ENCODE assay signal across 1 cellular context in the genomic region with DNA sequence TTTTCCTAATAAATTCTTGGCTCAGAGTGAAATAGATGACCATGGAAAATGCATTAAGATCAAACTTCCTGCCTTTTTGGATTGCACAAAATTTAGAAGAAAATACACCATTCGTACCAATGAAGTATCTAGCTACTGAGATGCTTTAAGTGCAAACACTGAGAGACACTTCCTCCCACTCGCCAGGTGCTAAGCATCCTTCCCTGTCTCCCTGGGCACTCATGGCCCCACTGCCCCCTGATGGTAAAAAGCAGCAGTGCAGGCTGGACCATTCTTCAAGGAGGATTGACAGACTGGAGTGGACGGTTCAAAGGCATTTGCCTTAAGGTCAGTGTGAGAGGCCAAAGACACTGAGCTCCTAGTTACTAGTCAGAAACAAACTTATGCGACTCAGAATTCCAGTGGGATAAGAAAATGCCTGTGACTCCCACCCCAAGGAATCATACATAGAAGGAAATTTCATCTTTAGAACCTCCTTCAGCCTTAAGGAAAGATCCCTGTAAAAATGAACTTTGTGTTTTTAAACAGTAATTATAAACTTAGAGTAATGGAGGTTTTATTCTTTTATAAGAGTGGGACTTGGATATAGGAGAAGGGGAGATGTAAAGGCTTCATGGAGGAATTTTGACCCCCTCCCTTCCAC.
TF ChIP-seq lines count a peak whose summit lies in the region.

No MANE protein-coding gene starts in this region.

TF ChIP-seq in K562, 482 proteins besides CTCF, POLR2A, EP300 and RAD21 (continued from another document):
- TF ChIP-seq PKNOX1 (IDR thresholded peaks at IDR 0.05) = peak; percentile 73
- TF ChIP-seq, protein P1, sequence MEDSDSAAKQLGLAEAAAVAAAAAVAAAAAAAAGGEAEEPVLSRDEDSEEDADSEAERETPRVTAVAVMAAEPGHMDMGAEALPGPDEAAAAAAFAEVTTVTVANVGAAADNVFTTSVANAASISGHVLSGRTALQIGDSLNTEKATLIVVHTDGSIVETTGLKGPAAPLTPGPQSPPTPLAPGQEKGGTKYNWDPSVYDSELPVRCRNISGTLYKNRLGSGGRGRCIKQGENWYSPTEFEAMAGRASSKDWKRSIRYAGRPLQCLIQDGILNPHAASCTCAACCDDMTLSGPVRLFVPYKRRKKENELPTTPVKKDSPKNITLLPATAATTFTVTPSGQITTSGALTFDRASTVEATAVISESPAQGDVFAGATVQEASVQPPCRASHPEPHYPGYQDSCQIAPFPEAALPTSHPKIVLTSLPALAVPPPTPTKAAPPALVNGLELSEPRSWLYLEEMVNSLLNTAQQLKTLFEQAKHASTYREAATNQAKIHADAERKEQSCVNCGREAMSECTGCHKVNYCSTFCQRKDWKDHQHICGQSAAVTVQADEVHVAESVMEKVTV (CRISPR knock-in tag; IDR thresholded peaks at IDR 0.05) = peak; percentile 58
- TF ChIP-seq BMI1 (IDR thresholded peaks at IDR 0.05; ENCODE audit: low read length) = 0 out of 2 replicates have a peak, but pooled peaks have one; percentile 25
- no peak for TF ChIP-seq HSF4 (CRISPR knock-in tag; IDR thresholded peaks at IDR 0.05; ENCODE audit: borderline replicate concordance)
- no peak for TF ChIP-seq STAT5B (CRISPR knock-in tag; IDR thresholded peaks at IDR 0.05)
- TF ChIP-seq MEIS2 (IDR thresholded peaks at IDR 0.05; ENCODE audit: partially characterized antibody) = peak; percentile 23
- no peak for TF ChIP-seq SMARCB1 (IDR thresholded peaks at IDR 0.05; ENCODE audit: insufficient read length, low read depth)
- no peak for TF ChIP-seq ZBTB11 (CRISPR knock-in tag; IDR thresholded peaks at IDR 0.05)
- TF ChIP-seq STAG1 (CRISPR knock-in tag; IDR thresholded peaks at IDR 0.05; ENCODE audit: borderline replicate concordance) = peak; percentile 93
- peak; percentile 58; the same call in 1 of the 2 replicates for TF ChIP-seq HDAC2 (IDR thresholded peaks at IDR 0.05)
- TF ChIP-seq CTBP1 (IDR thresholded peaks at IDR 0.05; ENCODE audit: borderline replicate concordance) = peak; percentile 99
- TF ChIP-seq RCOR1 (IDR thresholded peaks at IDR 0.05; ENCODE audit: borderline replicate concordance in 1 of 2, low read depth in 2 of 2, low read length in 2 of 2) = peak; percentile 76 to 99; a peak in 3 of 4 replicates
- no peak for TF ChIP-seq ZBTB26 (CRISPR knock-in tag; IDR thresholded peaks at IDR 0.05)
- TF ChIP-seq ZNF507 (tag; conservative IDR thresholded peaks at IDR 0.05) = no peak
- TF ChIP-seq ZNF586 (CRISPR knock-in tag; conservative IDR thresholded peaks at IDR 0.05) = no peak
- peak; percentile 54 to 76; a peak in 2 of 4 replicates for TF ChIP-seq KDM1A (IDR thresholded peaks at IDR 0.05)
- TF ChIP-seq ZBTB7A (IDR thresholded peaks at IDR 0.05; ENCODE audit: borderline replicate concordance, control insufficient read depth, low read depth, low read length) = no peak
- TF ChIP-seq FOXA3 (CRISPR knock-in tag; conservative IDR thresholded peaks at IDR 0.05 in 1 of 2, IDR thresholded peaks at IDR 0.05 in 1 of 2) = no peak
- TF ChIP-seq RREB1 (CRISPR knock-in tag; IDR thresholded peaks at IDR 0.05) = 0 out of 2 replicates have a peak, but pooled peaks have one; percentile 65
